Comparison of ENCODE assay signal across 9 cellular contexts in the genomic region with DNA sequence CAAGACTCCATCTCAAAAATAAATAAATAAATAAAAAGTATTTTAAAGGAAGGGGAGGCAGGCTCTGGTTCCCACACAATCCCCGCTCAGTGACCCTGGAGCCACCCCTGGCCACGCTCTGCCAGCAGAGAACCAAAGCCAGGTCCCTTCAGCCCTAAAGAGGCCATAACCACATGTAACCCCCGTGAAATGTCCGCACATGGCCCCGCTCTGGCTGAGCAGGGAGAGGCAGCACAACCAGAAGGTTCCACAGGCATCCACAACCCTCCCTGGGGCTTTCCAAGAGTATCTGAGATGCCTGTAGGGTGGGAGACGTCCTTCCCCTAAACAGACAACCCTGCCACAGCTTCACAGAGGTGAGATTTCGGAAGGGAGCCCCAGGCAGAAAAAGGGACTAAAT. TPM values are rescaled to one million over a fixed set of nuclear protein-coding genes. Genes with fewer than 3 reads are reported as not detected.
DNase-seq lines count a peak whose midpoint lies in the region; FAIRE-seq and TF ChIP-seq lines count a peak whose summit lies in the region.
"Had no signal": no experiment of that assay in that cellular context is flagged by ENCODE, and none has a peak within 500 bp of the region (broad histone marks: within the 10 kb centered on the region; RNA-seq: fewer than 3 reads in every experiment).

No MANE protein-coding gene starts in this region.

- peak overlapping the region; percentile 88 for H3K4me3 Mint-ChIP-seq in T-helper 2 cell treated with Interferon-gamma antibody and Interleukin-4, amounts not matched to agents 5 μg/mL and 100 μg/mL, for 36 hours

- TF ChIP-seq CTCF in GM12875 (IDR thresholded peaks at IDR 0.05; ENCODE audit: borderline replicate concordance, insufficient read depth, low read depth, low read length) (no peak), foreskin fibroblast (IDR thresholded peaks at IDR 0.05; ENCODE audit: low read depth, low read length) (no peak)

- 70 to 78% (median 72%) methylated on average over 7 of the region's 7 CpGs for WGBS in small intestine, 3 donors

- H3K4me1 ChIP-seq in small intestine (ENCODE audit: control insufficient read depth in 2 of 2, insufficient read depth in 1 of 2, low read depth in 1 of 2, low read length in 1 of 2) = peaks cover 6 to 28% of the 10 kb centered on the region in 2 donors

- peak overlapping the region; percentile 86 for H3K27ac Mint-ChIP-seq in T-helper 2 cell treated with Interferon-gamma antibody and Interleukin-4, amounts not matched to agents 5 μg/mL and 100 μg/mL, for 36 hours

- H3K9me3 Mint-ChIP-seq in T-helper 2 cell treated with Interferon-gamma antibody and Interleukin-4, amounts not matched to agents 5 μg/mL and 100 μg/mL, for 36 hours = no peaks in the 10 kb centered on the region

- H3K4me3 ChIP-seq in GM12875 (ENCODE audit: low read depth, low read length) (peak overlapping the region; percentile 85), foreskin fibroblast (ENCODE audit: low read depth in 1 of 2, low read length in 2 of 2) (peak overlapping the region; percentile 80 to 93), skeletal muscle cell (ENCODE audit: low read depth, low read length) (peak overlapping the region; percentile 96), small intestine (ENCODE audit: low read depth in 1 of 2, low read length in 2 of 2) (peak overlapping the region in 1 of 2 donors; percentile 69)

- H3K27me3 ChIP-seq in small intestine (ENCODE audit: control insufficient read depth in 2 of 2, insufficient read depth in 2 of 2, low read length in 2 of 2) = no peaks in the 10 kb centered on the region

- FAIRE-seq in small intestine (lab: Jason Lieb, UNC) = no peak

- H3K36me3 Mint-ChIP-seq in T-helper 2 cell treated with Interferon-gamma antibody and Interleukin-4, amounts not matched to agents 5 μg/mL and 100 μg/mL, for 36 hours (ENCODE audit: low read depth) = peaks cover 23% of the 10 kb centered on the region

- H3K27ac ChIP-seq in small intestine (ENCODE audit: low read depth in 1 of 2, low read length in 1 of 2) = no peak overlapping the region
- H3K27ac ChIP-seq: epithelial cell of prostate had no signal

- no peaks in the 10 kb centered on the region for H3K36me3 ChIP-seq in small intestine (ENCODE audit: control insufficient read depth in 2 of 2, insufficient read depth in 2 of 2, low read length in 2 of 2)

- no peaks in the 10 kb centered on the region for H3K27me3 Mint-ChIP-seq in T-helper 2 cell treated with Interferon-gamma antibody and Interleukin-4, amounts not matched to agents 5 μg/mL and 100 μg/mL, for 36 hours (ENCODE audit: low read depth)

- peaks cover 30% of the 10 kb centered on the region for H3K4me1 Mint-ChIP-seq in T-helper 2 cell treated with Interferon-gamma antibody and Interleukin-4, amounts not matched to agents 5 μg/mL and 100 μg/mL, for 36 hours (ENCODE audit: low read depth)

- DNase-seq in T-helper 2 cell treated with Interferon-gamma antibody and Interleukin-4, amounts not matched to agents 5 μg/mL and 100 μg/mL, for 36 hours (ENCODE audit: low spot score) = no peak
- DNase-seq in foreskin fibroblast (no peak), skeletal muscle cell (ENCODE audit: low read depth) (no peak), T1000 (lab: John Stamatoyannopoulos, UW) (no peak), HCEC 1CT (no peak), NCI-H146 (lab: John Stamatoyannopoulos, UW) (no peak), small intestine (no peak)

- no peaks in the 10 kb centered on the region for H3K9me3 ChIP-seq in small intestine (ENCODE audit: control insufficient read depth, low read depth)

RNA-seq across cellular contexts. Expression of a gene that starts 1.4 kb away (rescaled TPM):
- 100 to 1,000 TPM; 375 to 490 (median 382) TPM for polyA plus RNA-seq in small intestine

RNA-seq across cellular contexts. Expression of a gene that starts 22.0 kb away (rescaled TPM):
- 10 to 100 TPM; 15.4 to 18.1 (median 16.0) TPM for polyA plus RNA-seq in small intestine

RNA-seq across cellular contexts. Expression of a gene that starts 28.0 kb away (rescaled TPM):
- 100 to 1,000 TPM in 2 of 3 donors, 10 to 100 TPM in 1; 87.3 to 148 (median 106) TPM for polyA plus RNA-seq in small intestine

RNA-seq across cellular contexts. Expression of a gene that starts 58.9 kb away (rescaled TPM):
- 100 to 1,000 TPM; 401 to 595 (median 519) TPM for polyA plus RNA-seq in small intestine
